Comparison of ENCODE assay signal across 1 cellular context in genomic region chr9:88816591-88816990, GRCh38.
TF ChIP-seq lines count a peak whose summit lies in the region.

No MANE protein-coding gene starts in this region.

TF ChIP-seq in H1, 55 proteins besides CTCF, POLR2A, EP300 and RAD21 (continued from another document):
- no peak for TF ChIP-seq HDAC2 (IDR thresholded peaks at IDR 0.05; ENCODE audit: borderline replicate concordance in 1 of 2, low read depth in 2 of 2, low read length in 2 of 2)
- TF ChIP-seq MAX (IDR thresholded peaks at IDR 0.05) = no peak
- TF ChIP-seq CHD1 (IDR thresholded peaks at IDR 0.05; ENCODE audit: low read depth, low read length) = no peak
- TF ChIP-seq NANOG (IDR thresholded peaks at IDR 0.05; ENCODE audit: insufficient read depth, low read depth, low read length, poor library complexity, severe bottlenecking) = no peak
